Comparison of ENCODE assay signal across 9 cellular contexts in genomic region chr10:6669269-6669859, GRCh38.
DNase-seq lines count a peak whose midpoint lies in the region; ATAC-seq and TF ChIP-seq lines count a peak whose summit lies in the region.
"Had no signal": no experiment of that assay in that cellular context is flagged by ENCODE, and none has a peak within 500 bp of the region (broad histone marks: within the 10 kb centered on the region; RNA-seq: fewer than 3 reads in every experiment).

No MANE protein-coding gene starts in this region.

- intact Hi-C loops in activated naive CD4-positive, alpha-beta T cell treated with anti-CD3 and anti-CD28 coated beads for 36 hours (cut with micrococcal nuclease) = loop anchor here (1.0 to 5.0 kb wide), 3 partner anchors 9 to 748 kb away; partner anchors contain the start of gene PFKFB3

- H3K4me3 Mint-ChIP-seq in activated naive CD4-positive, alpha-beta T cell treated with anti-CD3 and anti-CD28 coated beads for 36 hours = no peak overlapping the region

- no peaks in the 10 kb centered on the region for H3K27me3 ChIP-seq in brain microvascular endothelial cell (replicated peaks)
- H3K27me3 ChIP-seq in liver (ENCODE audit: control insufficient read depth in 4 of 4, insufficient read depth in 4 of 4, low read length in 3 of 4) = peaks cover 0 to 13% (median 2%) of the 10 kb centered on the region in 4 donors

- CTCF ChIA-PET in activated naive CD4-positive, alpha-beta T cell treated with anti-CD3 and anti-CD28 coated beads for 36 hours (lab: Charles Lee) = interaction anchor here (0.7 to 5.6 kb wide), 12 partner anchors 9 to 369 kb away, joined by 3 to 38 read pairs (median 6); no protein-coding TSS in a partner anchor

- H3K27ac Mint-ChIP-seq in activated naive CD4-positive, alpha-beta T cell treated with anti-CD3 and anti-CD28 coated beads for 36 hours = no peak overlapping the region
- H3K27ac Mint-ChIP-seq: activated naive CD4-positive, alpha-beta T cell treated with anti-CD3 and anti-CD28 coated beads, Interleukin-2, amount 50 U/mL, for 72 hours had no signal

- no peaks in the 10 kb centered on the region for H3K36me3 Mint-ChIP-seq in activated naive CD4-positive, alpha-beta T cell treated with anti-CD3 and anti-CD28 coated beads for 36 hours (ENCODE audit: low read depth)
- H3K36me3 Mint-ChIP-seq: activated naive CD4-positive, alpha-beta T cell treated with anti-CD3 and anti-CD28 coated beads, Interleukin-2, amount 50 U/mL, for 72 hours had no signal

- H3K27ac ChIP-seq in brain microvascular endothelial cell (no peak overlapping the region), liver (ENCODE audit: low read depth in 1 of 2, low read length in 2 of 2) (no peak overlapping the region)

- WGBS in liver = 28% methylated on average over 5 of the region's 5 CpGs

- in situ Hi-C loops in brain microvascular endothelial cell (cut with HindIII; ENCODE audit: low pct_ligation_motif_present, low sequenced_read_pairs) = no loop called here

- no peak overlapping the region for H3K4me3 ChIP-seq in brain microvascular endothelial cell (ENCODE audit: low read depth, low read length)
- no peak overlapping the region for H3K4me3 ChIP-seq in liver (ENCODE audit: low read depth in 1 of 3, low read length in 3 of 3)

- no peaks in the 10 kb centered on the region for H3K4me1 ChIP-seq in liver (ENCODE audit: control insufficient read depth in 4 of 4, insufficient read depth in 4 of 4, low read length in 3 of 4)

- no peak overlapping the region for H3K9ac ChIP-seq in liver (ENCODE audit: low read depth in 1 of 2, low read length in 2 of 2)

- TF ChIP-seq CTCF in brain microvascular endothelial cell (IDR thresholded peaks at IDR 0.05; ENCODE audit: low read depth, low read length, missing control alignments) (peak; percentile 70), liver (IDR thresholded peaks at IDR 0.05; ENCODE audit: low read depth, low read length, missing input control) (peak; percentile 66)

- DNase-seq in activated naive CD4-positive, alpha-beta T cell treated with anti-CD3 and anti-CD28 coated beads for 36 hours = peak; percentile 29
- no peak for DNase-seq in activated naive CD4-positive, alpha-beta T cell treated with anti-CD3 and anti-CD28 coated beads, Interleukin-2, amount 50 U/mL, for 16 hours
- peak; percentile 25 for DNase-seq in NCI-H1417 treated with DMSO at 0.1 percent for 48 hours (lab: John Stamatoyannopoulos, UW)
- DNase-seq in brain microvascular endothelial cell = peak; percentile 48

- H3K9me3 Mint-ChIP-seq in activated naive CD4-positive, alpha-beta T cell treated with anti-CD3 and anti-CD28 coated beads for 36 hours = no peaks in the 10 kb centered on the region
- H3K9me3 Mint-ChIP-seq: activated naive CD4-positive, alpha-beta T cell treated with anti-CD3 and anti-CD28 coated beads, Interleukin-2, amount 50 U/mL, for 72 hours had no signal

- H3K4me1 Mint-ChIP-seq in activated naive CD4-positive, alpha-beta T cell treated with anti-CD3 and anti-CD28 coated beads for 36 hours (ENCODE audit: low read depth) = peaks cover 14% of the 10 kb centered on the region

- no peaks in the 10 kb centered on the region for H3K27me3 Mint-ChIP-seq in activated naive CD4-positive, alpha-beta T cell treated with anti-CD3 and anti-CD28 coated beads for 36 hours (ENCODE audit: low read depth)

- ATAC-seq in GM19328 (IDR thresholded peaks at IDR 0.05; ENCODE audit: unreplicated experiment) (no peak), GM18498 (IDR thresholded peaks at IDR 0.05; ENCODE audit: unreplicated experiment) (no peak), HG02763 (IDR thresholded peaks at IDR 0.05; ENCODE audit: unreplicated experiment) (no peak)
- ATAC-seq: activated naive CD4-positive, alpha-beta T cell treated with anti-CD3 and anti-CD28 coated beads, Interleukin-2, amount 50 U/mL, for 72 hours had no signal

- H3K36me3 ChIP-seq in brain microvascular endothelial cell (replicated peaks) (no peaks in the 10 kb centered on the region), liver (ENCODE audit: control insufficient read depth in 4 of 4, insufficient read depth in 3 of 4, low read depth in 1 of 4, low read length in 3 of 4) (no peaks in the 10 kb centered on the region)

- peak; percentile 71 to 76 for TF ChIP-seq RAD21 in liver (IDR thresholded peaks at IDR 0.05)

- H3K9me3 ChIP-seq in liver (ENCODE audit: control insufficient read depth in 4 of 4, low read length in 3 of 4) = no peaks in the 10 kb centered on the region

TF ChIP-seq in liver, 16 proteins besides CTCF, POLR2A, EP300 and RAD21:
- TF ChIP-seq YY1 (IDR thresholded peaks at IDR 0.05) (no peak), REST (IDR thresholded peaks at IDR 0.05) (no peak), SP1 (IDR thresholded peaks at IDR 0.05) (no peak), JUND (IDR thresholded peaks at IDR 0.05) (no peak), GABPA (IDR thresholded peaks at IDR 0.05 in 1 of 2, conservative IDR thresholded peaks at IDR 0.05 in 1 of 2) (no peak), MAX (IDR thresholded peaks at IDR 0.05) (no peak), FOXA2 (IDR thresholded peaks at IDR 0.05) (no peak), EGR1 (IDR thresholded peaks at IDR 0.05; ENCODE audit: low read depth in 2 of 2) (no peak), ATF3 (IDR thresholded peaks at IDR 0.05) (no peak), ZBTB33 (IDR thresholded peaks at IDR 0.05) (no peak)
